In the genomic region with DNA sequence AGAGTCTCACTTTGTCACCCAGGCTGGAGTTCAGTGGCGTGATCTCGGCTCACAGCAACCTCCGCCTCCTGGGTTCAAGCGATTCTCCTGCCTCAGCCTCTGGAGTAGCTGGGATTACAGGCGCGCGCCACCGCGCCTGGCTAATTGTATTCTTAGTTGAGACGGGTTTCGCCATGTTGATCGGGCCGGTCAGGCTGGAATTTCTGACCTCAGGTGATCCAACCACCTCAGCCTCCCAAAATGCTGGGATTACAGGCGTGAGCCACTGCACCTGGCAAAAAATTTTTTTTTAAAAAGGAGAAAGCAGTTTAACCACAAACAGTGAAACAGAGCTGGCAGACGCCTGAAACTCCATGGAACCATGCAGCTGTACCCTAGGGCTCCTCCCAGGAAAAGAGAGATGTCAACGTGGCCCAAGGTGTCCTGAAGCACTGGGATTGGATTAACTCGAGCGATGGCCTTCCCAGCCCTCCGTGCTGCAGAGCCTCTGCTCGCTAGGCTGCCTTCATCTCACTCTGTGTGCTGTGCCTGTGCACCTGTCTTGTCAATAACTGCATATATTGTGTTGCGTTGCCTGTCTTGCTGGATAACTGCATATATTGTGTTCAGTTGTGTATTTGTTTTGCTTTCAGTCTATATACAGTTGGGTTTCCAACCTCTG, we compare ENCODE assay signal across 13 cellular contexts.
DNase-seq lines count a peak whose midpoint lies in the region; TF ChIP-seq lines count a peak whose summit lies in the region.
"Had no signal": no experiment of that assay in that cellular context is flagged by ENCODE, and none has a peak within 500 bp of the region (broad histone marks: within the 10 kb centered on the region; RNA-seq: fewer than 3 reads in every experiment).

No MANE protein-coding gene starts in this region.

- no peak for TF ChIP-seq CTCF in OCI-LY1 (IDR thresholded peaks at IDR 0.05; ENCODE audit: low read length)

- no peaks in the 10 kb centered on the region for H3K79me2 ChIP-seq in OCI-LY1 (ENCODE audit: insufficient read depth, low read length)

- H3K9me3 ChIP-seq in OCI-LY1 (ENCODE audit: low read length) = no peaks in the 10 kb centered on the region

- H3K4me3 ChIP-seq in OCI-LY1 (ENCODE audit: low read depth, low read length, poor library complexity, severe bottlenecking) = no peak overlapping the region

- peak overlapping the region; percentile 38; the same call in 1 of the 2 replicates for H3K9ac ChIP-seq in OCI-LY1 (ENCODE audit: low read length)

- no peaks in the 10 kb centered on the region for H4K20me1 ChIP-seq in OCI-LY1 (ENCODE audit: insufficient read depth, low read length)

- no peaks in the 10 kb centered on the region for H3F3A ChIP-seq in OCI-LY1 (ENCODE audit: insufficient read depth, low read length)

- H3K27me3 ChIP-seq in OCI-LY1 (ENCODE audit: insufficient read depth, low read length) (no peaks in the 10 kb centered on the region), layer of hippocampus (ENCODE audit: control insufficient read depth, insufficient read depth, low read length) (no peaks in the 10 kb centered on the region)

- H3K4me1 ChIP-seq in OCI-LY1 (ENCODE audit: insufficient read depth, low read length, severe bottlenecking) = peaks cover 41% of the 10 kb centered on the region

- H3K36me3 ChIP-seq in OCI-LY1 (ENCODE audit: insufficient read depth, low read length) = peaks cover 35% of the 10 kb centered on the region; the same call in 1 of the 2 replicates

- H3K9me2 ChIP-seq in OCI-LY1 (ENCODE audit: low read depth, low read length) = no peaks in the 10 kb centered on the region

- no peak overlapping the region for H2AFZ ChIP-seq in OCI-LY1 (ENCODE audit: low read length)

- H3K4me2 ChIP-seq in OCI-LY1 (ENCODE audit: low read length) = peak overlapping the region; percentile 54

- H3K27ac ChIP-seq in OCI-LY1 (ENCODE audit: low read depth, low read length, poor library complexity, severe bottlenecking) (peak overlapping the region; percentile 92), layer of hippocampus (ENCODE audit: low read depth, low read length) (peak overlapping the region; percentile 6)

- peak; percentile 79 for DNase-seq in COLO668 (lab: John Stamatoyannopoulos, UW; ENCODE audit: unreplicated experiment)
- DNase-seq in DMS53 treated with DMSO at 0.1 percent for 48 hours (lab: John Stamatoyannopoulos, UW; ENCODE audit: unreplicated experiment) = peak; percentile 88
- DNase-seq in effector CD4-positive, alpha-beta T cell = no peak
- DNase-seq in glomerular visceral epithelial cell (ENCODE audit: extremely low spot score) = no peak
- no peak for DNase-seq in activated naive CD4-positive, alpha-beta T cell (lab: John Stamatoyannopoulos, UW)
- DNase-seq: activated CD4-positive, alpha-beta T cell treated with anti-CD3 and anti-CD28 coated beads, Interleukin-2, amount 50 U/mL, for 1 hour; activated naive CD4-positive, alpha-beta T cell treated with Interleukin-2 at 50 U/mL for 16 hours; effector CD8-positive, alpha-beta T cell; NCI-H446 treated with DMSO at 0.1 percent for 48 hours; stimulated activated CD4-positive, alpha-beta T cell treated with anti-CD3 and anti-CD28 coated beads, Interleukin-12 subunit alpha, Interleukin-12 subunit beta, amount 100 ng/mL, for 4 hours; T-helper 1 cell had no signal

Comparison
In these comparisons a context has a peak if more than half of its experiments do, and no peak if none do; other contexts are left out.
1. DNase-seq: peak in COLO668 (single experiment) and DMS53 treated with DMSO at 0.1 percent for 48 hours (single experiment); none in effector CD4-positive, alpha-beta T cell (single experiment), glomerular visceral epithelial cell (single experiment) and activated naive CD4-positive, alpha-beta T cell (0 of 4).